1 cellular context compared by ENCODE assay signal in the genomic region with DNA sequence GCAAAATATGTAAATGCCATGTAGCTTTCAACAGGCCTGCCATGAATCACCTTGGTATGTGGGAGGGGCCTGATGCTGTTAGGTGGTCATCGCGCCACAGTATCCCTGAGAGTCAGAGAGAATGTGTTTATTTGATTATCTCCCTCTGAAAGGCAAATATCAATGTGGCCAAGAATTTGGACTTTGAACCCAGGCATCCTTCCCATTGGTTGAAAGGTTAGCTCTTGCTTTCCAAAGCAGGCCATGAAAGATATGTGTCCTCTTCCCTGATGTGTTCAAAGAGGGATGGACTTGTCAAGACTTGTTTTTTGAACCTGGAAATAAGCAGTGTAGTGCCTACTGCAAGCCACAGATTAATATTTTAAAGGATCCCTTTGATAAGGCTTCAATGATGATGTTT.
TF ChIP-seq lines count a peak whose summit lies in the region.

No MANE protein-coding gene starts in this region.

TF ChIP-seq in neural cell, 6 proteins besides CTCF, POLR2A, EP300 and RAD21 (continued from another document):
- TF ChIP-seq, protein P1, sequence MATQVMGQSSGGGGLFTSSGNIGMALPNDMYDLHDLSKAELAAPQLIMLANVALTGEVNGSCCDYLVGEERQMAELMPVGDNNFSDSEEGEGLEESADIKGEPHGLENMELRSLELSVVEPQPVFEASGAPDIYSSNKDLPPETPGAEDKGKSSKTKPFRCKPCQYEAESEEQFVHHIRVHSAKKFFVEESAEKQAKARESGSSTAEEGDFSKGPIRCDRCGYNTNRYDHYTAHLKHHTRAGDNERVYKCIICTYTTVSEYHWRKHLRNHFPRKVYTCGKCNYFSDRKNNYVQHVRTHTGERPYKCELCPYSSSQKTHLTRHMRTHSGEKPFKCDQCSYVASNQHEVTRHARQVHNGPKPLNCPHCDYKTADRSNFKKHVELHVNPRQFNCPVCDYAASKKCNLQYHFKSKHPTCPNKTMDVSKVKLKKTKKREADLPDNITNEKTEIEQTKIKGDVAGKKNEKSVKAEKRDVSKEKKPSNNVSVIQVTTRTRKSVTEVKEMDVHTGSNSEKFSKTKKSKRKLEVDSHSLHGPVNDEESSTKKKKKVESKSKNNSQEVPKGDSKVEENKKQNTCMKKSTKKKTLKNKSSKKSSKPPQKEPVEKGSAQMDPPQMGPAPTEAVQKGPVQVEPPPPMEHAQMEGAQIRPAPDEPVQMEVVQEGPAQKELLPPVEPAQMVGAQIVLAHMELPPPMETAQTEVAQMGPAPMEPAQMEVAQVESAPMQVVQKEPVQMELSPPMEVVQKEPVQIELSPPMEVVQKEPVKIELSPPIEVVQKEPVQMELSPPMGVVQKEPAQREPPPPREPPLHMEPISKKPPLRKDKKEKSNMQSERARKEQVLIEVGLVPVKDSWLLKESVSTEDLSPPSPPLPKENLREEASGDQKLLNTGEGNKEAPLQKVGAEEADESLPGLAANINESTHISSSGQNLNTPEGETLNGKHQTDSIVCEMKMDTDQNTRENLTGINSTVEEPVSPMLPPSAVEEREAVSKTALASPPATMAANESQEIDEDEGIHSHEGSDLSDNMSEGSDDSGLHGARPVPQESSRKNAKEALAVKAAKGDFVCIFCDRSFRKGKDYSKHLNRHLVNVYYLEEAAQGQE (IDR thresholded peaks at IDR 0.05; ENCODE audit: borderline replicate concordance) = no peak
